In the genomic region with DNA sequence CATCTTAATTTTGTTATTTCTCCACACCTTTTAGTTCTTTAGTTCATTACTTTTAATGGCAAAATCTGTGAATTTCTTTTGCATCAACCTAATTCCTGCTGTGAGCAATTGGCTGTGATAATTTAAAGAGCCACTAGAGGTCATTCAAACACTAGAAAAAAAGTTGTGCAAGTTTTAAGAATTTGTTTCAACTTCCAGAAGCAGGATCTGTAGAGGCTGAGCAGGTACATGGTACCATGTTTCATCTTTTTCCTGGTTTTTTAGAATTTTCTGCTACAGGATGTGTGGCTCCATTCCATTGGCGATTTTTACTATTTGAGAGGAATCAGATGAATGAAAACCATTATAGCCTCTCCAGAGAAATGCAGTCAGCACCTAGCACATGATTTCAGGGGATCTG, we compare ENCODE assay signal across 8 cellular contexts. TPM values are rescaled to one million over a fixed set of nuclear protein-coding genes. Genes with fewer than 3 reads are reported as not detected.
DNase-seq lines count a peak whose midpoint lies in the region; ATAC-seq and TF ChIP-seq lines count a peak whose summit lies in the region.
"Not testable (repeated sequence)": the region's sequence is repeated elsewhere in the genome, so short reads cannot be mapped to it uniquely, and the experiment has no call there.

No MANE protein-coding gene starts in this region.

- TF ChIP-seq CTCF in H9 (conservative IDR thresholded peaks at IDR 0.05) (peak; percentile 65), WTC11 (IDR thresholded peaks at IDR 0.05) (peak; percentile 10; the same call in 1 of the 2 replicates), heart left ventricle (IDR thresholded peaks at IDR 0.05) (peak; percentile 29 to 61 (median 48)), natural killer cell (IDR thresholded peaks at IDR 0.05) (peak; percentile 30), transverse colon (IDR thresholded peaks at IDR 0.05) (peak; percentile 27 to 47 (median 38))

- H3K4ac ChIP-seq in H9 (ENCODE audit: low read depth, low read length) = not testable (repeated sequence)

- not testable (repeated sequence) for H3K79me1 ChIP-seq in H9 (ENCODE audit: insufficient read depth, low read depth, low read length, poor library complexity, severe bottlenecking)

- H4K20me1 ChIP-seq in H9 (ENCODE audit: control insufficient read depth, insufficient read depth, insufficient read length) = not testable (repeated sequence)

- H3K4me1 ChIP-seq in CD4-positive, alpha-beta memory T cell (ENCODE audit: insufficient read depth, low read length); H9 (ENCODE audit: insufficient read depth, low read length); heart left ventricle; transverse colon: not testable (repeated sequence)

- not testable (repeated sequence) for H3K9me3 ChIP-seq in CD4-positive, alpha-beta memory T cell (ENCODE audit: control insufficient read depth in 1 of 2, low read length in 2 of 2); H9 (ENCODE audit: control insufficient read depth, low read depth, low read length); heart left ventricle; transverse colon

- H3K14ac ChIP-seq in H9 (ENCODE audit: insufficient read depth, low read length) = not testable (repeated sequence)

- H3K4me3 ChIP-seq in CD4-positive, alpha-beta memory T cell (ENCODE audit: low read length in 2 of 2); heart left ventricle; transverse colon: not testable (repeated sequence)

- not testable (repeated sequence) for H3T11ph ChIP-seq in H9 (ENCODE audit: low read length)

- CTCF ChIA-PET in CD4-positive, alpha-beta memory T cell (lab: Charles Lee; ENCODE audit: partially characterized antibody) = interaction anchor here (1.5 to 3.0 kb wide), 4 partner anchors 91 to 469 kb away, joined by 3 to 18 read pairs (median 5); no protein-coding TSS in a partner anchor
- CTCF ChIA-PET in WTC11 (lab: Charles Lee) = not testable (repeated sequence)

- not testable (repeated sequence) for H3K4me1 Mint-ChIP-seq in CD4-positive, alpha-beta memory T cell; H9; WTC11; natural killer cell

- not testable (repeated sequence) for H3K4me3 Mint-ChIP-seq in CD4-positive, alpha-beta memory T cell; H9; WTC11; natural killer cell

- peak in 4 of 5 donors; percentile 14 to 31 (median 25) for DNase-seq in CD4-positive, alpha-beta memory T cell
- not testable (repeated sequence) for DNase-seq in H9; WTC11 (ENCODE audit: low spot score); heart left ventricle; natural killer cell; transverse colon
- peak; percentile 8 to 43 for DNase-seq in NCI-H524 (lab: John Stamatoyannopoulos, UW)
- DNase-seq in dermis blood vessel endothelial cell = peak; percentile 48

- not testable (repeated sequence) for H2AK5ac ChIP-seq in H9 (ENCODE audit: insufficient read length, low read length)

- H3K27ac ChIP-seq in CD4-positive, alpha-beta memory T cell (ENCODE audit: low read depth, low read length); H9 (ENCODE audit: insufficient read length, low read depth, low read length); heart left ventricle; transverse colon: not testable (repeated sequence)

- not testable (repeated sequence) for H2BK12ac ChIP-seq in H9 (ENCODE audit: insufficient read length, low read depth, low read length)

- POLR2A ChIA-PET in CD4-positive, alpha-beta memory T cell (lab: Charles Lee; ENCODE audit: partially characterized antibody); WTC11 (lab: Charles Lee): not testable (repeated sequence)

- not testable (repeated sequence) for TF ChIP-seq EP300 in transverse colon (IDR thresholded peaks at IDR 0.05; ENCODE audit: low read depth)

- H3K4me2 ChIP-seq in H9 (ENCODE audit: insufficient read depth, insufficient read length, low read length) = not testable (repeated sequence)

- not testable (repeated sequence) for H3K9me3 Mint-ChIP-seq in CD4-positive, alpha-beta memory T cell; H9; WTC11; natural killer cell

- H3K9ac ChIP-seq in H9 (ENCODE audit: extremely low read depth, insufficient read length, low read length) = not testable (repeated sequence)

- H2BK120ac ChIP-seq in H9 (ENCODE audit: low read depth, low read length, poor library complexity, severe bottlenecking) = not testable (repeated sequence)

- H3K36me3 Mint-ChIP-seq in CD4-positive, alpha-beta memory T cell; natural killer cell: not testable (repeated sequence)
- H3K36me3 Mint-ChIP-seq in H9 (ENCODE audit: insufficient read depth in 1 of 3, low read depth in 3 of 3) = peaks cover 5 to 19% (median 17%) of the 10 kb centered on the region in 3 experiments; a peak in 6 of 7 replicates
- peaks cover 18% of the 10 kb centered on the region for H3K36me3 Mint-ChIP-seq in WTC11

- not testable (repeated sequence) for H3K27ac Mint-ChIP-seq in CD4-positive, alpha-beta memory T cell; WTC11; natural killer cell
- H3K27ac Mint-ChIP-seq in H9 = peak overlapping the region in 1 of 3 experiments; percentile 44; a peak in 1 of 7 replicates

- no CpG with 5 or more reads among the region's 1 CpG for WGBS in H9 (ENCODE audit: extremely low coverage, insufficient read length, low lambda C conversion rate)
- WGBS in heart left ventricle, 4 donors = 70 to 76% (median 74%) methylated on average over 1 of the region's 1 CpG
- 83% methylated on average over 1 of the region's 1 CpG; no CpG with 5 or more reads in 1 of the 2 donors for WGBS in transverse colon (ENCODE audit: low coverage in 1 of 2), 2 donors

- not testable (repeated sequence) for H3K23me2 ChIP-seq in H9 (ENCODE audit: insufficient read length, low read depth, low read length, poor library complexity, severe bottlenecking)

- not testable (repeated sequence) for H3K27me3 ChIP-seq in CD4-positive, alpha-beta memory T cell (ENCODE audit: insufficient read depth, low read length); H9 (ENCODE audit: insufficient read depth, low read length); heart left ventricle; transverse colon

- H2BK20ac ChIP-seq in H9 (ENCODE audit: low read depth, low read length, poor library complexity, severe bottlenecking) = not testable (repeated sequence)

- H2BK15ac ChIP-seq in H9 (ENCODE audit: low read depth, low read length) = not testable (repeated sequence)

- ATAC-seq in WTC11, heart left ventricle, natural killer cell: not testable (repeated sequence)

- not testable (repeated sequence) for H2BK5ac ChIP-seq in H9 (ENCODE audit: insufficient read length, low read length)

- not testable (repeated sequence) for H3K18ac ChIP-seq in H9 (ENCODE audit: insufficient read length, low read depth, low read length)

- not testable (repeated sequence) for H3K79me2 ChIP-seq in H9 (ENCODE audit: insufficient read depth, low read length)

- H4K5ac ChIP-seq in H9 (ENCODE audit: insufficient read length, low read depth, low read length) = not testable (repeated sequence)

- not testable (repeated sequence) for H3K23ac ChIP-seq in H9 (ENCODE audit: insufficient read length, low read depth, low read length)

- H3K27me3 Mint-ChIP-seq in CD4-positive, alpha-beta memory T cell; H9 (ENCODE audit: low read depth); WTC11 (ENCODE audit: low read depth); natural killer cell (ENCODE audit: low read depth in 2 of 2): not testable (repeated sequence)

- not testable (repeated sequence) for H4K8ac ChIP-seq in H9 (replicated peaks; ENCODE audit: insufficient read length, low read depth, low read length)

- H3K56ac ChIP-seq in H9 (ENCODE audit: insufficient read length, low read depth, low read length) = not testable (repeated sequence)

- TF ChIP-seq POLR2A in heart left ventricle (IDR thresholded peaks at IDR 0.05); transverse colon (IDR thresholded peaks at IDR 0.05): not testable (repeated sequence)

- intact Hi-C loops in CD4-positive, alpha-beta memory T cell (cut with micrococcal nuclease) = loop anchor here (1.0 to 5.0 kb wide), 3 partner anchors 91 to 1316 kb away; no protein-coding TSS in a partner anchor
- intact Hi-C loops in heart left ventricle (cut with DNase I) (loop anchor here in 6 of 10 donors (5.0 to 10.0 kb wide), 10 partner anchors 84 to 831 kb away; no protein-coding TSS in a partner anchor), natural killer cell (cut with micrococcal nuclease) (loop anchor here (2.0 kb wide), 1 partner anchor 468 kb away; no protein-coding TSS in a partner anchor)
- intact Hi-C loops in transverse colon (cut with DNase I; ENCODE audit: low total_unique reads) = not testable (repeated sequence)

- H3K36me3 ChIP-seq in CD4-positive, alpha-beta memory T cell (ENCODE audit: insufficient read depth, low read length); heart left ventricle; transverse colon: not testable (repeated sequence)

- in situ Hi-C loops in transverse colon (cut with MboI; ENCODE audit: low pct_ligation_motif_present in 1 of 4, low pct_unique_long_range_greater_than_20kb in 1 of 4, low sequenced_read_pairs in 3 of 4) = loop anchor here (25.0 kb wide), 2 partner anchors 101 to 476 kb away; no protein-coding TSS in a partner anchor

- not testable (repeated sequence) for H4K91ac ChIP-seq in H9 (ENCODE audit: insufficient read length, low read depth, low read length)

- H2AFZ ChIP-seq in H9 (ENCODE audit: low read length) = not testable (repeated sequence)

RNA-seq across cellular contexts. Expression of gene GOLGA8H, which starts 57.3 kb away (rescaled TPM):
- total RNA-seq in CD4-positive, alpha-beta memory T cell = not detected
- polyA plus RNA-seq in CD4-positive, alpha-beta memory T cell = not detected
- 0.70 and 0.94 TPM in 2 replicates for total RNA-seq in H9 (2021)
- total RNA-seq in WTC11 (2021) = 1.5 to 2.0 TPM (median 1.7 TPM) in 3 replicates
- total RNA-seq in dermis blood vessel endothelial cell = 1.0 and 1.2 TPM in 2 replicates
- 1 to 10 TPM in 1 of 9 donors, under 1 TPM in 7, not detected in 1; 0.19 to 1.1 (median 0.53) TPM for total RNA-seq in heart left ventricle
- polyA plus RNA-seq in heart left ventricle = 1 to 10 TPM in 1 of 2 donors, under 1 TPM in 1; 0.57 to 1.3 TPM
- 1 to 10 TPM; 1.2 to 2.6 (median 2.3) TPM for total RNA-seq in natural killer cell
- total RNA-seq in transverse colon = 10 to 100 TPM in 1 of 4 donors, under 1 TPM in 1, not detected in 2; 0.32 to 17.2 TPM

Comparison
In these comparisons a context has a peak if more than half of its experiments do, and no peak if none do; other contexts are left out.
1. CTCF ChIP-seq: peak in every context shown above with its lines; median percentile 65 in H9; 48 in heart left ventricle; 38 in transverse colon; 30 in natural killer cell; 10 in WTC11.